In the genomic region with DNA sequence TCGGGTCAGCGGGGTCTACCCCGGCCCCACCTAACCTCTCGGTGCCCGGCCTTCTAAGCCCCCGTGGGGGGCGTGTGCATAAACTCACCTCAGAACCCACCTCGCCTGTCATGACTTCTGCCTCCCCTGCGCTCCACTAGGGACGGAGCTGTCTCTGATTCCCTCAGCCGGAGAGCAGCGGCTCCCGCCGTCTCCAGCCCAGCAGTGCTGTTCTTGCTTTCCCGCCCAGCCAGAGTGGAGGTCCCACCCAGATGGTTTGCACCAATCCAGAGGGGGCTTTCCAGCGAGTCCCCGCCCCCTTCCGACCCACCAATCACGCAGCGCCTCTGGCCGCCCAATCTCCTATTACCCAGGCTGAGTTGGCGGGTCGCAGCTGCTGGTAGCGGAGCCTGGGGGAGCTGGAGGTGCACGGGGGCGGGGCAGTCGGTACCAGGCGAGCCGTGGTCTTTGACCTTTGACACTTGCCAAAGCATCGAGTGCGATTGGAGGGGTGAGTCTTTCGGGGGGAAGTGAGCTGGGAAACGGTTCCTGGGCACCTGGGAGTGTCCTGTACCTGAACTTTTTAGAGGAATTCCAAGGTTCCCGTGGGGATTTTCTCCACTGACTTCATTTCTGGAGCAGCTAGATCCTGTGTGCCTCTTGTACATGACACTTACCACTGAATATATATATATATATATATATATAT, we compare ENCODE assay signal across 8 cellular contexts. TPM values are rescaled to one million over a fixed set of nuclear protein-coding genes. Genes with fewer than 3 reads are reported as not detected.
DNase-seq lines count a peak whose midpoint lies in the region; ATAC-seq and TF ChIP-seq lines count a peak whose summit lies in the region.

Gene CLSPN (minus strand): TSS at position 220 of the 688 bp plus-strand sequence. CDS start 108 bp downstream, at position 112.

- H3K27ac ChIP-seq in SK-N-SH (ENCODE audit: low read depth in 2 of 2, low read length in 1 of 2) = peak within 1 kb of the TSS; percentile 73 to 89
- H3K27ac ChIP-seq in testis = peak within 1 kb of the TSS; percentile 67 to 70

- H3K27me3 ChIP-seq in SK-N-SH (ENCODE audit: insufficient read depth) (no peaks in the 10 kb centered on the region), testis (no peaks in the 10 kb centered on the region)

- peak; percentile 90 for ATAC-seq in HG02571 (IDR thresholded peaks at IDR 0.05; ENCODE audit: unreplicated experiment)

- TF ChIP-seq POLR2A in testis (IDR thresholded peaks at IDR 0.05) = no peak

- TF ChIP-seq RAD21 in SK-N-SH (IDR thresholded peaks at IDR 0.05; ENCODE audit: low read length) = no peak

- H3K4me2 ChIP-seq in SK-N-SH = peak within 1 kb of the TSS; percentile 96

- no peaks in the 10 kb centered on the region for H3K9me3 ChIP-seq in SK-N-SH
- no peaks in the 10 kb centered on the region for H3K9me3 ChIP-seq in testis

- peaks cover 42% of the 10 kb centered on the region for H3K79me2 ChIP-seq in SK-N-SH (ENCODE audit: insufficient read depth)

- intact Hi-C loops in testis (cut with DNase I; ENCODE audit: low total_unique reads) = no loop called here

- WGBS in SK-N-SH (ENCODE audit: low lambda C conversion rate) = 2% methylated on average over 13 of the region's 34 CpGs
- 0 to 3% methylated on average over 5 to 22 of the region's 34 CpGs for WGBS in testis, 2 donors

- no peaks in the 10 kb centered on the region for H3K9me2 ChIP-seq in SK-N-SH

- no peaks in the 10 kb centered on the region for H3K36me3 ChIP-seq in SK-N-SH (replicated peaks in 1 of 2; ENCODE audit: control insufficient read depth in 1 of 2, insufficient read depth in 2 of 2, low read length in 1 of 2)
- H3K36me3 ChIP-seq in testis (ENCODE audit: low read depth, missing control alignments) = no peaks in the 10 kb centered on the region

- H3K4me1 ChIP-seq in SK-N-SH (ENCODE audit: control insufficient read depth in 1 of 2, insufficient read depth in 2 of 2, low read depth in 1 of 2, low read length in 1 of 2) (peaks cover 0 to 4% of the 10 kb centered on the region in 2 experiments; a peak in 2 of 4 replicates), testis (no peaks in the 10 kb centered on the region)

- peak; percentile 88 for DNase-seq in GM04504 (ENCODE audit: low read depth)
- DNase-seq in NCI-H1048 (lab: John Stamatoyannopoulos, UW) = peak; percentile 92
- peak; percentile 98 for DNase-seq in SK-N-SH
- DNase-seq in activated naive CD4-positive, alpha-beta T cell treated with anti-CD3 and anti-CD28 coated beads, Interleukin-2, amount 50 U/mL, for 16 hours = peak; percentile 96
- peak; percentile 87 for DNase-seq in globus pallidus (ENCODE audit: low spot score)
- DNase-seq in occipital lobe (lab: John Stamatoyannopoulos, UW) = peak; percentile 95
- DNase-seq in testis = peak; percentile 97

- H3K4me3 ChIP-seq in SK-N-SH (ENCODE audit: low read depth in 2 of 2, low read length in 1 of 2) = peak within 1 kb of the TSS; percentile 83 to 89
- H3K4me3 ChIP-seq in testis = peak within 1 kb of the TSS; percentile 74 to 79

- POLR2A ChIA-PET in SK-N-SH (lab: Yijun Ruan, JAX) = interaction anchor here (0.6 to 2.0 kb wide), 12 partner anchors 9 to 1742 kb away, joined by 3 to 8 read pairs (median 4); no protein-coding TSS in a partner anchor

- H2AFZ ChIP-seq in SK-N-SH (ENCODE audit: low read depth) = peak within 1 kb of the TSS; percentile 92

- peaks cover 8% of the 10 kb centered on the region for H3F3A ChIP-seq in SK-N-SH (replicated peaks; ENCODE audit: insufficient read depth)

- TF ChIP-seq CTCF in SK-N-SH (IDR thresholded peaks at IDR 0.05) (no peak), testis (IDR thresholded peaks at IDR 0.05) (no peak)

- CTCF ChIA-PET in SK-N-SH (lab: Yijun Ruan, JAX) = interaction anchor here (0.9 to 5.3 kb wide), 9 partner anchors 13 to 319 kb away, joined by 3 to 40 read pairs (median 4); partner anchors contain the start of gene TFAP2E

- no peak for TF ChIP-seq EP300 in SK-N-SH (IDR thresholded peaks at IDR 0.05; ENCODE audit: borderline replicate concordance in 1 of 2, low read depth in 1 of 2, low read length in 1 of 2)

- no peaks in the 10 kb centered on the region for H4K20me1 ChIP-seq in SK-N-SH (ENCODE audit: insufficient read depth)

- peak within 1 kb of the TSS; percentile 84 for H3K9ac ChIP-seq in SK-N-SH

TF ChIP-seq in SK-N-SH, 30 proteins besides CTCF, POLR2A, EP300 and RAD21:
- TF ChIP-seq, protein P1, sequence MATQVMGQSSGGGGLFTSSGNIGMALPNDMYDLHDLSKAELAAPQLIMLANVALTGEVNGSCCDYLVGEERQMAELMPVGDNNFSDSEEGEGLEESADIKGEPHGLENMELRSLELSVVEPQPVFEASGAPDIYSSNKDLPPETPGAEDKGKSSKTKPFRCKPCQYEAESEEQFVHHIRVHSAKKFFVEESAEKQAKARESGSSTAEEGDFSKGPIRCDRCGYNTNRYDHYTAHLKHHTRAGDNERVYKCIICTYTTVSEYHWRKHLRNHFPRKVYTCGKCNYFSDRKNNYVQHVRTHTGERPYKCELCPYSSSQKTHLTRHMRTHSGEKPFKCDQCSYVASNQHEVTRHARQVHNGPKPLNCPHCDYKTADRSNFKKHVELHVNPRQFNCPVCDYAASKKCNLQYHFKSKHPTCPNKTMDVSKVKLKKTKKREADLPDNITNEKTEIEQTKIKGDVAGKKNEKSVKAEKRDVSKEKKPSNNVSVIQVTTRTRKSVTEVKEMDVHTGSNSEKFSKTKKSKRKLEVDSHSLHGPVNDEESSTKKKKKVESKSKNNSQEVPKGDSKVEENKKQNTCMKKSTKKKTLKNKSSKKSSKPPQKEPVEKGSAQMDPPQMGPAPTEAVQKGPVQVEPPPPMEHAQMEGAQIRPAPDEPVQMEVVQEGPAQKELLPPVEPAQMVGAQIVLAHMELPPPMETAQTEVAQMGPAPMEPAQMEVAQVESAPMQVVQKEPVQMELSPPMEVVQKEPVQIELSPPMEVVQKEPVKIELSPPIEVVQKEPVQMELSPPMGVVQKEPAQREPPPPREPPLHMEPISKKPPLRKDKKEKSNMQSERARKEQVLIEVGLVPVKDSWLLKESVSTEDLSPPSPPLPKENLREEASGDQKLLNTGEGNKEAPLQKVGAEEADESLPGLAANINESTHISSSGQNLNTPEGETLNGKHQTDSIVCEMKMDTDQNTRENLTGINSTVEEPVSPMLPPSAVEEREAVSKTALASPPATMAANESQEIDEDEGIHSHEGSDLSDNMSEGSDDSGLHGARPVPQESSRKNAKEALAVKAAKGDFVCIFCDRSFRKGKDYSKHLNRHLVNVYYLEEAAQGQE (IDR thresholded peaks at IDR 0.05; ENCODE audit: low read depth, low read length) = no peak
- TF ChIP-seq RFX5 (IDR thresholded peaks at IDR 0.05; ENCODE audit: low read length) (peak; percentile 65; the same call in 1 of the 2 replicates), POLR2AphosphoS5 (IDR thresholded peaks at IDR 0.05; ENCODE audit: low read depth, low read length) (peak; percentile 71), RCOR1 (IDR thresholded peaks at IDR 0.05; ENCODE audit: low read length) (no peak), SIN3A (IDR thresholded peaks at IDR 0.05; ENCODE audit: borderline replicate concordance, low read depth, low read length) (peak; percentile 97), MXI1 (IDR thresholded peaks at IDR 0.05; ENCODE audit: low read depth, low read length) (peak; percentile 83), TAF1 (IDR thresholded peaks at IDR 0.05; ENCODE audit: borderline replicate concordance, low read depth, low read length) (peak; percentile 76), CHD2 (IDR thresholded peaks at IDR 0.05; ENCODE audit: low read length, partially characterized antibody) (peak; percentile 68), TEAD4 (IDR thresholded peaks at IDR 0.05; ENCODE audit: borderline replicate concordance, insufficient read depth) (no peak), YY1 (IDR thresholded peaks at IDR 0.05; ENCODE audit: low read depth) (no peak)
- TF ChIP-seq, protein P2, sequence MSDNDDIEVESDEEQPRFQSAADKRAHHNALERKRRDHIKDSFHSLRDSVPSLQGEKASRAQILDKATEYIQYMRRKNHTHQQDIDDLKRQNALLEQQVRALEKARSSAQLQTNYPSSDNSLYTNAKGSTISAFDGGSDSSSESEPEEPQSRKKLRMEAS (IDR thresholded peaks at IDR 0.05; ENCODE audit: low read depth) = peak; percentile 86

RNA-seq across cellular contexts. Expression of gene CLSPN, which starts in this region (rescaled TPM):
- polyA plus RNA-seq in SK-N-SH (2012; rRNA removed) (4.9 TPM in 2 replicates), testis (ENCODE audit: insufficient read depth, low read depth, low replicate concordance) (4.9 TPM)
- 5.7 and 5.8 TPM in 2 replicates for polyA plus RNA-seq in SK-N-SH (2012; cell fraction: cytosol; rRNA removed)
- 2.9 and 6.7 TPM in 2 replicates for polyA plus RNA-seq in SK-N-SH (2012; cell fraction: nucleus; rRNA removed)
- total RNA-seq in occipital lobe (10.9 TPM), testis (10 to 100 TPM in 1 of 2 donors, 1 to 10 TPM in 1; 8.8 to 28.8 TPM)

Comparison
In these comparisons a context has a peak if more than half of its experiments do, and no peak if none do; other contexts are left out.
1. Peak in every context shown above with its lines: DNase-seq, ATAC-seq, H3K4me3 ChIP-seq and H3K27ac ChIP-seq.